10 cellular contexts compared by ENCODE assay signal in the genomic region with DNA sequence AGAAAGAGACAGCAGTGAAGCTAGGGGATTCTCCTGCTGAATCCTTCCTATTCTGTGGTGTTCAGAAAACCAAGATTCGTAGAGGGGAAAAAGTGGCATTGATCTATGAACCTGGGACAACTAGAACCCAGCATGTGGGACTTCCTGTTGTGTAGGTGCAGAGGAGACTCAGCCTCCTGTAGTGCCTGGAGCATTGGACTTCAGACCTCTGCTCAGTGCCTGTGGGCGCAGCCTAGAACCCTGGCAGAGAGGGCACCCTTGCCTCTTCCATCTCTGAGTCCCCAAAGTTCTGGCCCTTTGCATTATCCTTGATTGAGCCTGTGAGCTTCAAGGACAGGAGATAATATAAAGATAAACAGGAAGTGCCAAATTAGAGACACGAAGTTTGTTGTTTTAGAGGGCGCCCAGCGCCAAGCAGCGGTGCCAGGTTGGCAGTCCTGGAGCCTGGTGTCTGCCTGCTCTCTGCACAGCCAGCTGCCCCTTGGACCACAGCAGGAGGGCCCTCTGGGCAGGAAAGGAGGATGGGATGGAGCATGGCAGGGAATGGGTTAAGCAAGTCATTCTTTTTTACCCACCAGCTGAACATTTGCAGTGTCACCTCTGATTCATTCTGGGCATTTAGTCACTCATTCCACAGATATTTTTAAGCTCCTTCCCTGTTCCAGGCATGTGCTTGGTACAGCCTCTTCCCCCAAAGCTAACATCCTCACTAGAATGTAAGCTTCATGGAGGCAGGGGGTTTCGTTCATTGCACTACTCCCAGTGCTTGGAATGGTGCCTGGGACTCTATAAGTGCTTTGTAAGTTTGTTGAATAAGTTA. TPM values are rescaled to one million over a fixed set of nuclear protein-coding genes. Genes with fewer than 3 reads are reported as not detected.
DNase-seq lines count a peak whose midpoint lies in the region; ATAC-seq, FAIRE-seq and TF ChIP-seq lines count a peak whose summit lies in the region.
"Had no signal": no experiment of that assay in that cellular context is flagged by ENCODE, and none has a peak within 500 bp of the region (broad histone marks: within the 10 kb centered on the region; RNA-seq: fewer than 3 reads in every experiment).

No MANE protein-coding gene starts in this region.

- no peaks in the 10 kb centered on the region for H4K20me1 ChIP-seq in PC-3 (ENCODE audit: low read length)
- H4K20me1 ChIP-seq in keratinocyte (ENCODE audit: control insufficient read depth, extremely low read depth, insufficient read depth, low read length), result no peaks in the 10 kb centered on the region

- no peaks in the 10 kb centered on the region for H3K79me2 ChIP-seq in PC-3 (ENCODE audit: low read length)
- no peaks in the 10 kb centered on the region for H3K79me2 ChIP-seq in keratinocyte (ENCODE audit: control insufficient read depth, insufficient read depth, low read length)

- H3K4me3 ChIP-seq in PC-3 (ENCODE audit: low read length), result no peak overlapping the region
- H3K4me3 ChIP-seq in keratinocyte (ENCODE audit: control insufficient read depth in 2 of 3, extremely low read depth in 1 of 3, insufficient read depth in 2 of 3, low read depth in 1 of 3, low read length in 3 of 3), result no peak overlapping the region

- H3K9me3 ChIP-seq in PC-3 (ENCODE audit: low read length), result no peaks in the 10 kb centered on the region
- H3K9me3 ChIP-seq in keratinocyte (ENCODE audit: control insufficient read depth, low read depth, low read length), result no peaks in the 10 kb centered on the region

- H2AFZ ChIP-seq in PC-3 (ENCODE audit: low read length), result peak overlapping the region; percentile 59
- H2AFZ ChIP-seq in keratinocyte (ENCODE audit: control insufficient read depth, low read length), result peak overlapping the region; percentile 80

- no peaks in the 10 kb centered on the region for H3K36me3 ChIP-seq in PC-3 (ENCODE audit: low read depth, low read length)
- no peaks in the 10 kb centered on the region for H3K36me3 ChIP-seq in keratinocyte (ENCODE audit: control insufficient read depth in 2 of 2, extremely low read depth in 1 of 2, insufficient read depth in 2 of 2, low read length in 2 of 2)

- CTCF ChIA-PET in PC-3 (lab: Charles Lee), result interaction anchor here (0.5 to 0.8 kb wide), 2 partner anchors 12 to 108 kb away, joined by 4 to 7 read pairs; a partner anchor contains a TSS

- DNase-seq in EH (ENCODE audit: low read depth) (peak; percentile 91), PC-3 (peak; percentile 93), keratinocyte (ENCODE audit: low read depth, low spot score) (peak; percentile 38), NCI-H345 (lab: John Stamatoyannopoulos, UW) (no peak), cerebellar nuclear complex (lab: John Stamatoyannopoulos, UW) (no peak), GF-D8 (lab: John Stamatoyannopoulos, UW) (no peak)
- DNase-seq: H9; NCI-H1694; stimulated activated CD4-positive, alpha-beta T cell treated with anti-CD3 and anti-CD28 coated beads, Interleukin-1b, Interleukin-23, amount 100 ng/mL, for 48 hours had no signal

- peaks cover 6% of the 10 kb centered on the region for H3F3A ChIP-seq in PC-3 (ENCODE audit: low read length, unreplicated experiment)

- POLR2A ChIA-PET in PC-3 (lab: Charles Lee; ENCODE audit: unreplicated experiment), result interaction anchor here (0.6 kb wide), 2 partner anchors 33 to 144 kb away, joined by 3 read pairs; a partner anchor contains a TSS

- H3K27me3 ChIP-seq in PC-3 (ENCODE audit: low read length), result no peaks in the 10 kb centered on the region
- no peaks in the 10 kb centered on the region for H3K27me3 ChIP-seq in keratinocyte (ENCODE audit: control insufficient read depth, extremely low read depth, insufficient read depth, low read length)

- TF ChIP-seq CTCF in PC-3 (conservative IDR thresholded peaks at IDR 0.05; ENCODE audit: low read depth, low read length), result no peak
- no peak for TF ChIP-seq CTCF in keratinocyte (optimal IDR thresholded peaks at IDR 0.05 in 1 of 3, IDR thresholded peaks at IDR 0.05 in 1 of 3, conservative IDR thresholded peaks at IDR 0.05 in 1 of 3; ENCODE audit: extremely low read depth in 1 of 3, insufficient read depth in 2 of 3, low read length in 3 of 3)

- peaks cover 28% of the 10 kb centered on the region for H3K4me1 ChIP-seq in PC-3 (ENCODE audit: insufficient read depth, low read length)
- peaks cover 24% of the 10 kb centered on the region for H3K4me1 ChIP-seq in keratinocyte (ENCODE audit: control insufficient read depth, extremely low read depth, insufficient read depth, low read length)

- peak overlapping the region; percentile 42 for H3K27ac ChIP-seq in PC-3 (ENCODE audit: low read length)
- H3K27ac ChIP-seq in keratinocyte (ENCODE audit: control insufficient read depth, insufficient read depth, low read length), result peak overlapping the region; percentile 65

- H3K9me2 ChIP-seq in PC-3 (replicated peaks; ENCODE audit: low read length), result no peaks in the 10 kb centered on the region

- no TSS peak for BruUV-seq in PC-3 (replicated peaks; lab: Mats Ljungman, UMichigan)

- H3K9ac ChIP-seq in PC-3 (ENCODE audit: low read length) (no peak overlapping the region), keratinocyte (ENCODE audit: control insufficient read depth, extremely low read depth, insufficient read depth, low read length) (peak overlapping the region; percentile 0)

- H3K9me1 ChIP-seq in keratinocyte (ENCODE audit: control insufficient read depth, extremely low read depth, insufficient read depth, low read length), result no peaks in the 10 kb centered on the region

- FAIRE-seq in keratinocyte (lab: Jason Lieb, UNC), result peak; percentile 99

- ATAC-seq in PC-3, result peak; percentile 73

- intact Hi-C loops in PC-3 (cut with micrococcal nuclease), result no loop called here

- H3K4me2 ChIP-seq in PC-3 (ENCODE audit: low read length) (peak overlapping the region; percentile 42), keratinocyte (ENCODE audit: control insufficient read depth, extremely low read depth, insufficient read depth, low read depth, low read length) (peak overlapping the region; percentile 33)

- dilution Hi-C loops in keratinocyte (cut with MboI; ENCODE audit: extremely low pct_ligation_motif_present, low sequenced_read_pairs), result no loop called here

RNA-seq across cellular contexts. Expression of a gene that starts 11.9 kb away (rescaled TPM):
- total RNA-seq in PC-3 (2014; rRNA removed), result 3.1 and 3.9 TPM in 2 replicates
- 2.0 to 3.0 TPM (median 2.0 TPM) in 3 replicates for polyA plus RNA-seq in keratinocyte
- 1.6 TPM for polyA plus RNA-seq in keratinocyte (2011; ENCODE audit: low read depth)
- 2.0 and 2.1 TPM in 2 replicates for polyA plus RNA-seq in keratinocyte (2011; cell fraction: cytosol; rRNA removed)
- 6.7 and 8.5 TPM in 2 replicates for polyA plus RNA-seq in keratinocyte (2011; cell fraction: nucleus; rRNA removed)
- 3.1 and 9.5 TPM in 2 replicates for polyA plus RNA-seq in keratinocyte (2012; ENCODE audit: low replicate concordance)
- 1.2 to 2.5 TPM (median 1.6 TPM) in 3 replicates for polyA minus RNA-seq in keratinocyte
- polyA minus RNA-seq in keratinocyte (2011; cell fraction: cytosol; rRNA and poly(A)+ RNA removed), result 2.5 TPM
- 4.4 and 4.5 TPM in 2 replicates for polyA minus RNA-seq in keratinocyte (2011; cell fraction: nucleus; rRNA and poly(A)+ RNA removed)

RNA-seq across cellular contexts. Expression of a gene that starts 21.8 kb away (rescaled TPM):
- 44.0 and 47.9 TPM in 2 replicates for total RNA-seq in PC-3 (2014; rRNA removed)
- polyA plus RNA-seq in keratinocyte, result 17.1 to 26.4 TPM (median 24.8 TPM) in 3 replicates
- polyA plus RNA-seq in keratinocyte (2011; ENCODE audit: low read depth), result 7.4 TPM
- 9.8 and 21.7 TPM in 2 replicates for polyA plus RNA-seq in keratinocyte (2011; cell fraction: cytosol; rRNA removed)
- polyA plus RNA-seq in keratinocyte (2011; cell fraction: nucleus; rRNA removed), result 62.5 and 68.2 TPM in 2 replicates
- polyA plus RNA-seq in keratinocyte (2012; ENCODE audit: low replicate concordance), result 19.2 and 28.0 TPM in 2 replicates
- polyA minus RNA-seq in keratinocyte, result 14.6 to 22.0 TPM (median 14.9 TPM) in 3 replicates
- polyA minus RNA-seq in keratinocyte (2011; cell fraction: cytosol; rRNA and poly(A)+ RNA removed), result 17.8 TPM
- polyA minus RNA-seq in keratinocyte (2011; cell fraction: nucleus; rRNA and poly(A)+ RNA removed), result 15.2 and 16.5 TPM in 2 replicates

RNA-seq across cellular contexts. Expression of a gene that starts 31.4 kb away (rescaled TPM):
- total RNA-seq in PC-3 (2014; rRNA removed), result 0.44 and 1.2 TPM in 2 replicates
- polyA plus RNA-seq in keratinocyte, result 0.13 to 0.43 TPM (median 0.34 TPM) in 3 replicates
- not detected for polyA plus RNA-seq in keratinocyte (2011; ENCODE audit: low read depth)
- polyA plus RNA-seq in keratinocyte (2011; cell fraction: cytosol; rRNA removed), result 0.12 and 0.26 TPM in 2 replicates
- 0.27 and 0.45 TPM in 2 replicates for polyA plus RNA-seq in keratinocyte (2011; cell fraction: nucleus; rRNA removed)
- 0.50 and 0.54 TPM in 2 replicates for polyA plus RNA-seq in keratinocyte (2012; ENCODE audit: low replicate concordance)
- 0.23 to 1.6 TPM (median 0.26 TPM) in 3 replicates for polyA minus RNA-seq in keratinocyte
- not detected for polyA minus RNA-seq in keratinocyte (2011; cell fraction: cytosol; rRNA and poly(A)+ RNA removed)
- polyA minus RNA-seq in keratinocyte (2011; cell fraction: nucleus; rRNA and poly(A)+ RNA removed), result not detected in 2 replicates
- total RNA-seq: lower leg skin had no signal

RNA-seq across cellular contexts. Expression of a gene that starts 31.5 kb away (rescaled TPM):
- total RNA-seq in PC-3 (2014; rRNA removed), result 54.5 and 74.2 TPM in 2 replicates
- polyA plus RNA-seq in keratinocyte, result 42.4 to 52.5 TPM (median 43.1 TPM) in 3 replicates
- polyA plus RNA-seq in keratinocyte (2011; ENCODE audit: low read depth), result 36.2 TPM
- polyA plus RNA-seq in keratinocyte (2011; cell fraction: cytosol; rRNA removed), result 49.7 and 55.2 TPM in 2 replicates
- 33.2 and 38.8 TPM in 2 replicates for polyA plus RNA-seq in keratinocyte (2011; cell fraction: nucleus; rRNA removed)
- 35.4 and 36.8 TPM in 2 replicates for polyA plus RNA-seq in keratinocyte (2012; ENCODE audit: low replicate concordance)
- polyA minus RNA-seq in keratinocyte, result 57.4 to 77.0 TPM (median 62.3 TPM) in 3 replicates
- 103 TPM for polyA minus RNA-seq in keratinocyte (2011; cell fraction: cytosol; rRNA and poly(A)+ RNA removed)
- polyA minus RNA-seq in keratinocyte (2011; cell fraction: nucleus; rRNA and poly(A)+ RNA removed), result 10.7 and 11.7 TPM in 2 replicates

RNA-seq across cellular contexts. Expression of a gene that starts 33.2 kb away (rescaled TPM):
- 3.9 and 6.5 TPM in 2 replicates for total RNA-seq in PC-3 (2014; rRNA removed)
- 1.4 to 3.9 TPM (median 2.1 TPM) in 3 replicates for polyA plus RNA-seq in keratinocyte
- polyA plus RNA-seq in keratinocyte (2011; ENCODE audit: low read depth), result 3.3 TPM
- 4.6 and 5.4 TPM in 2 replicates for polyA plus RNA-seq in keratinocyte (2011; cell fraction: cytosol; rRNA removed)
- polyA plus RNA-seq in keratinocyte (2011; cell fraction: nucleus; rRNA removed), result 12.5 and 13.3 TPM in 2 replicates
- polyA plus RNA-seq in keratinocyte (2012; ENCODE audit: low replicate concordance), result 9.8 and 11.7 TPM in 2 replicates
- 3.7 to 19.6 TPM (median 4.8 TPM) in 3 replicates for polyA minus RNA-seq in keratinocyte
- polyA minus RNA-seq in keratinocyte (2011; cell fraction: cytosol; rRNA and poly(A)+ RNA removed), result 6.7 TPM
- polyA minus RNA-seq in keratinocyte (2011; cell fraction: nucleus; rRNA and poly(A)+ RNA removed), result 1.9 and 3.6 TPM in 2 replicates

Comparison
In these comparisons a context has a peak if more than half of its experiments do, and no peak if none do; other contexts are left out.
1. DNase-seq: peak in EH (single experiment), PC-3 (single experiment) and keratinocyte (single experiment); none in NCI-H345 (single experiment), cerebellar nuclear complex (0 of 2) and GF-D8 (single experiment).